In the genomic region with DNA sequence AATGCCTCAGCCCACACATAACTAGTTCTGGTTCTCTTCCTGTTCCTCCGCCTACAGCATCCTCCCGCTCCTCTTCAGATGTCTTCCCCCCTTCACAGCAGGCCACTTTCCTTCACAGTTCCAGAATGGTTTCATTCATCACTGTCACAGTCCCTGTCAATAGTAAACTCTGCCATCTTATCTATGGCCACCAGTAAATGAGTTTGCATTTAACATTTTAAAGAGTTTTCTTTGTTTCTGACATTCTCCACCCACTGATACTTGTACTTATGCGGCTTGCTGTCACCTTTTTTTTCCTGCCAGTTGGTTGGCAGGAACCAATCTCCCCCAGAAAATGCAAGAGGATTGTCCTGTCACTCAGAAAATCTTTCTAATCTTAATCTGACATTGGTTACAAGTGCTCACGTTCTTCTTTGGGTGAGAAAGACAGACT, we compare ENCODE assay signal across 10 cellular contexts.
DNase-seq lines count a peak whose midpoint lies in the region; ATAC-seq and TF ChIP-seq lines count a peak whose summit lies in the region.
"Had no signal": no experiment of that assay in that cellular context is flagged by ENCODE, and none has a peak within 500 bp of the region (broad histone marks: within the 10 kb centered on the region; RNA-seq: fewer than 3 reads in every experiment).

No MANE protein-coding gene starts in this region.

- H3K9me3 Mint-ChIP-seq in nephron progenitor cell: peaks cover 31% of the 10 kb centered on the region

- H3K4me3 Mint-ChIP-seq in nephron progenitor cell: no peak overlapping the region

- no peak overlapping the region for H3K4me3 ChIP-seq in mucosa of descending colon

- DNase-seq in nephron progenitor cell: no peak
- no peak for DNase-seq in mucosa of descending colon
- no peak for DNase-seq in kidney glomerular epithelial cell (lab: John Stamatoyannopoulos, UW)
- DNase-seq in T-helper 9 cell: no peak
- no peak for DNase-seq in NCI-H187 treated with DMSO at 0.1 percent for 48 hours (lab: John Stamatoyannopoulos, UW)
- DNase-seq: GDM1, NCI-H510A treated with DMSO at 0.1 percent for 48 hours had no signal

- no peaks in the 10 kb centered on the region for H3K36me3 ChIP-seq in mucosa of descending colon (ENCODE audit: low read depth)

- ATAC-seq in GM18873 (IDR thresholded peaks at IDR 0.05; ENCODE audit: low FRiP score, unreplicated experiment) (peak; percentile 40), GM21717 (IDR thresholded peaks at IDR 0.05; ENCODE audit: unreplicated experiment) (peak; percentile 67), HG03439 (IDR thresholded peaks at IDR 0.05; ENCODE audit: unreplicated experiment) (peak; percentile 64), mucosa of descending colon (no peak)

- intact Hi-C loops in mucosa of descending colon (cut with DNase I, micrococcal nuclease): no loop called here

- H3K36me3 Mint-ChIP-seq in nephron progenitor cell (ENCODE audit: low read depth): no peaks in the 10 kb centered on the region

- TF ChIP-seq CTCF in nephron progenitor cell (IDR thresholded peaks at IDR 0.05): no peak
- no peak for TF ChIP-seq CTCF in mucosa of descending colon (IDR thresholded peaks at IDR 0.05)

- H3K4me1 ChIP-seq in mucosa of descending colon (ENCODE audit: low read depth): no peaks in the 10 kb centered on the region

- peaks cover 2% of the 10 kb centered on the region for H3K27me3 Mint-ChIP-seq in nephron progenitor cell (ENCODE audit: low read depth, poor library complexity)

- H3K9me3 ChIP-seq in mucosa of descending colon: no peaks in the 10 kb centered on the region

- H3K27ac Mint-ChIP-seq in nephron progenitor cell: peak overlapping the region; percentile 2

- H3K4me1 Mint-ChIP-seq in nephron progenitor cell: peaks cover 17% of the 10 kb centered on the region
